In the genomic region with DNA sequence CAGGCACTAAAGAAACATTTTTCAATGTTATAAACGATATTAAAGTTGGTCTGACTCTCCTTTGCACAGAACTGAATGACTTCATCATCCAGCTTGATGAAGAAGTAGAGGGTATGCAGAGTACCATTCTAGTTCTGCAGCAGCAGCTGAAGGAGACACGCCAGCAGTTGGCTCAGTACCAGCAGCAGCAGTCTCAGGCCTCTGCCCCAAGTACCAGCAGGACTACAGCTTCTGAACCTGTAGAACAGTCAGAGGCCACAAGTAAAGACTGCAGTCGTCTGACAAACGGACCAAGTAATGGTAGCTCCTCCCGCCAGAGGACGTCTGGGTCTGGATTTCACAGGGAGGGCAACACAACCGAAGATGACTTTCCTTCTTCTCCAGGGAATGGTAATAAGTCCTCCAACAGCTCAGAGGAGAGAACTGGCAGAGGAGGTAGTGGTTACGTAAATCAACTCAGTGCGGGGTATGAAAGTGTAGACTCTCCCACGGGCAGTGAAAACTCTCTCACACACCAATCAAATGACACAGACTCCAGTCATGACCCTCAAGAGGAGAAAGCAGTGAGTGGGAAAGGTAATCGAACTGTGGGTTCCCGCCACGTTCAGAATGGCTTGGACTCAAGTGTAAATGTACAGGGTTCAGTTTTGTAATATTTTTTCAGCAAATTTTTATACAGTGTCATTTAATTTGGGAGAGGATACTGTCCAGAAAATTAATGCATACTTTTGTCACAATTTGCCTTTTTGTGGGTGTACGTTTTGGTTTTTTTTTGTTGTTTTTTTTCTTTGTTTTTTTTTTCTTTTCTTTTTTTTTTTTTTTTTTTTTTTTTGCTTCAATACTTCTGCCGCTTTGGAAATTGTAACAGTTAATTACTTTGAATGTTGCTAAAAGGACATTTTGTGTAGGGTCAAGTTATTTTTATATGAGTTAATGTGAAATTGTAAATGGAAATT, we compare ENCODE assay signal across 13 cellular contexts. TPM values are rescaled to one million over a fixed set of nuclear protein-coding genes. Genes with fewer than 3 reads are reported as not detected.
DNase-seq lines count a peak whose midpoint lies in the region; ATAC-seq and TF ChIP-seq lines count a peak whose summit lies in the region.
"Had no signal": no experiment of that assay in that cellular context is flagged by ENCODE, and none has a peak within 500 bp of the region (broad histone marks: within the 10 kb centered on the region; RNA-seq: fewer than 3 reads in every experiment).

No MANE protein-coding gene starts in this region.

- TF ChIP-seq EP300 in gastroesophageal sphincter (IDR thresholded peaks at IDR 0.05), result no peak

- H3K9me3 ChIP-seq in gastroesophageal sphincter, result no peaks in the 10 kb centered on the region
- H3K9me3 ChIP-seq: lower lobe of right lung, transverse colon had no signal

- TF ChIP-seq CTCF in VCaP (conservative IDR thresholded peaks at IDR 0.05) (no peak), gastroesophageal sphincter (IDR thresholded peaks at IDR 0.05) (no peak)

- no peaks in the 10 kb centered on the region for H3K27me3 ChIP-seq in gastroesophageal sphincter
- H3K27me3 ChIP-seq: transverse colon had no signal

- no peak for ATAC-seq in activated T-cell treated with anti-CD3 and anti-CD28 coated beads, Interleukin-2, amount 50 U/mL, for 72 hours (replicated peaks in 1 of 2)
- no peak for ATAC-seq in activated T-cell treated with anti-CD3 and anti-CD28 coated beads, Interleukin-2, amount 50 U/mL, for 4 hours
- peak; percentile 31 for ATAC-seq in gastroesophageal sphincter
- ATAC-seq in stimulated activated effector memory CD8-positive, alpha-beta T cell treated with anti-CD3 and anti-CD28 coated beads, Interleukin-12 subunit alpha, Interleukin-12 subunit beta, amount 100 ng/mL, for 72 hours, result no peak
- no peak for ATAC-seq in GM18858 (IDR thresholded peaks at IDR 0.05; ENCODE audit: unreplicated experiment)

- H3K4me3 ChIP-seq in gastroesophageal sphincter, result no peak overlapping the region
- H3K4me3 ChIP-seq: lower lobe of right lung, transverse colon had no signal

- no peak for DNase-seq in activated T-cell treated with anti-CD3 and anti-CD28 coated beads, Interleukin-2, amount 50 U/mL, for 72 hours
- no peak for DNase-seq in activated T-cell treated with anti-CD3 and anti-CD28 coated beads, Interleukin-2, amount 50 U/mL, for 4 hours
- no peak for DNase-seq in stimulated activated effector memory CD8-positive, alpha-beta T cell treated with anti-CD3 and anti-CD28 coated beads, Interleukin-12 subunit alpha, Interleukin-12 subunit beta, amount 100 ng/mL, for 72 hours (ENCODE audit: low spot score in 2 of 2)
- no peak for DNase-seq in activated gamma-delta T cell (lab: John Stamatoyannopoulos, UW)
- no peak for DNase-seq in NCI-H2171 (lab: John Stamatoyannopoulos, UW)
- DNase-seq: HCEC 1CT, lower lobe of right lung, transverse colon had no signal

- H3K4me1 Mint-ChIP-seq in activated T-cell treated with anti-CD3 and anti-CD28 coated beads, Interleukin-2, amount 50 U/mL, for 72 hours (ENCODE audit: low read depth), result peaks cover 33% of the 10 kb centered on the region
- H3K4me1 Mint-ChIP-seq in activated T-cell treated with anti-CD3 and anti-CD28 coated beads, Interleukin-2, amount 50 U/mL, for 4 hours (ENCODE audit: low read depth), result peaks cover 10% of the 10 kb centered on the region
- peaks cover 11% of the 10 kb centered on the region for H3K4me1 Mint-ChIP-seq in stimulated activated effector memory CD8-positive, alpha-beta T cell treated with anti-CD3 and anti-CD28 coated beads, Interleukin-12 subunit alpha, Interleukin-12 subunit beta, amount 100 ng/mL, for 72 hours

- no peaks in the 10 kb centered on the region for H3K9me3 Mint-ChIP-seq in activated T-cell treated with anti-CD3 and anti-CD28 coated beads, Interleukin-2, amount 50 U/mL, for 72 hours
- no peaks in the 10 kb centered on the region for H3K9me3 Mint-ChIP-seq in activated T-cell treated with anti-CD3 and anti-CD28 coated beads, Interleukin-2, amount 50 U/mL, for 4 hours
- H3K9me3 Mint-ChIP-seq in stimulated activated effector memory CD8-positive, alpha-beta T cell treated with anti-CD3 and anti-CD28 coated beads, Interleukin-12 subunit alpha, Interleukin-12 subunit beta, amount 100 ng/mL, for 72 hours, result no peaks in the 10 kb centered on the region

- H3K36me3 ChIP-seq in gastroesophageal sphincter, result peaks cover 0 to 76% of the 10 kb centered on the region in 2 donors

- H3K4me3 Mint-ChIP-seq in activated T-cell treated with anti-CD3 and anti-CD28 coated beads, Interleukin-2, amount 50 U/mL, for 72 hours, result no peak overlapping the region
- H3K4me3 Mint-ChIP-seq in activated T-cell treated with anti-CD3 and anti-CD28 coated beads, Interleukin-2, amount 50 U/mL, for 4 hours, result no peak overlapping the region
- no peak overlapping the region for H3K4me3 Mint-ChIP-seq in stimulated activated effector memory CD8-positive, alpha-beta T cell treated with anti-CD3 and anti-CD28 coated beads, Interleukin-12 subunit alpha, Interleukin-12 subunit beta, amount 100 ng/mL, for 72 hours

- no peaks in the 10 kb centered on the region for H3K27me3 Mint-ChIP-seq in activated T-cell treated with anti-CD3 and anti-CD28 coated beads, Interleukin-2, amount 50 U/mL, for 72 hours (ENCODE audit: low read depth)
- no peaks in the 10 kb centered on the region for H3K27me3 Mint-ChIP-seq in activated T-cell treated with anti-CD3 and anti-CD28 coated beads, Interleukin-2, amount 50 U/mL, for 4 hours (ENCODE audit: low read depth)

- H3K36me3 Mint-ChIP-seq in activated T-cell treated with anti-CD3 and anti-CD28 coated beads, Interleukin-2, amount 50 U/mL, for 72 hours (ENCODE audit: insufficient read depth in 2 of 2), result peaks cover 5 to 38% of the 10 kb centered on the region in 2 donors
- peaks cover 39% of the 10 kb centered on the region for H3K36me3 Mint-ChIP-seq in activated T-cell treated with anti-CD3 and anti-CD28 coated beads, Interleukin-2, amount 50 U/mL, for 4 hours (ENCODE audit: insufficient read depth)
- peaks cover 97% of the 10 kb centered on the region for H3K36me3 Mint-ChIP-seq in stimulated activated effector memory CD8-positive, alpha-beta T cell treated with anti-CD3 and anti-CD28 coated beads, Interleukin-12 subunit alpha, Interleukin-12 subunit beta, amount 100 ng/mL, for 72 hours

- no peak for TF ChIP-seq POLR2A in gastroesophageal sphincter (IDR thresholded peaks at IDR 0.05)

- WGBS in gastroesophageal sphincter (ENCODE audit: low coverage in 1 of 2), 2 donors, result 60 to 65% methylated on average over 8 to 11 of the region's 15 CpGs

- H3K27ac ChIP-seq in VCaP, result peak overlapping the region; percentile 79
- peak overlapping the region in 3 of 4 donors; percentile 5 to 45 (median 33) for H3K27ac ChIP-seq in gastroesophageal sphincter
- H3K27ac ChIP-seq: lower lobe of right lung, transverse colon had no signal

- H3K4me1 ChIP-seq in gastroesophageal sphincter, result peaks cover 0 to 37% (median 0%) of the 10 kb centered on the region in 3 donors
- H3K4me1 ChIP-seq: lower lobe of right lung had no signal

- H3K27ac Mint-ChIP-seq in activated T-cell treated with anti-CD3 and anti-CD28 coated beads, Interleukin-2, amount 50 U/mL, for 72 hours, result peak overlapping the region; percentile 70
- H3K27ac Mint-ChIP-seq in stimulated activated effector memory CD8-positive, alpha-beta T cell treated with anti-CD3 and anti-CD28 coated beads, Interleukin-12 subunit alpha, Interleukin-12 subunit beta, amount 100 ng/mL, for 72 hours, result peak overlapping the region; percentile 54

RNA-seq across cellular contexts. Expression of gene ACAT2, which starts 6.6 kb away (rescaled TPM):
- total RNA-seq in activated T-cell treated with anti-CD3 and anti-CD28 coated beads, Interleukin-2, amount 50 U/mL, for 72 hours, result 10 to 100 TPM; 44.3 to 53.1 TPM
- 10 to 100 TPM; 37.2 to 49.0 (median 44.1) TPM for total RNA-seq in activated T-cell treated with anti-CD3 and anti-CD28 coated beads, Interleukin-2, amount 50 U/mL, for 4 hours
- 10 to 100 TPM in 2 of 4 donors, 1 to 10 TPM in 2; 3.1 to 11.7 (median 9.1) TPM for total RNA-seq in gastroesophageal sphincter

RNA-seq across cellular contexts. Expression of gene WTAP, which starts 27.9 kb away (rescaled TPM):
- 100 to 1,000 TPM; 108 to 109 TPM for total RNA-seq in activated T-cell treated with anti-CD3 and anti-CD28 coated beads, Interleukin-2, amount 50 U/mL, for 72 hours
- 100 to 1,000 TPM; 103 to 108 (median 104) TPM for total RNA-seq in activated T-cell treated with anti-CD3 and anti-CD28 coated beads, Interleukin-2, amount 50 U/mL, for 4 hours
- total RNA-seq in gastroesophageal sphincter, result 100 to 1,000 TPM in 1 of 4 donors, 10 to 100 TPM in 3; 52.1 to 123 (median 79.9) TPM

RNA-seq across cellular contexts. Expression of gene TCP1, which starts 34.2 kb away (rescaled TPM):
- 100 to 1,000 TPM; 267 to 291 TPM for total RNA-seq in activated T-cell treated with anti-CD3 and anti-CD28 coated beads, Interleukin-2, amount 50 U/mL, for 72 hours
- total RNA-seq in activated T-cell treated with anti-CD3 and anti-CD28 coated beads, Interleukin-2, amount 50 U/mL, for 4 hours, result 100 to 1,000 TPM; 623 to 691 (median 686) TPM
- 100 to 1,000 TPM; 129 to 147 (median 138) TPM for total RNA-seq in gastroesophageal sphincter

RNA-seq across cellular contexts. Expression of gene MRPL18, which starts 35.0 kb away (rescaled TPM):
- 10 to 100 TPM; 58.5 to 60.5 TPM for total RNA-seq in activated T-cell treated with anti-CD3 and anti-CD28 coated beads, Interleukin-2, amount 50 U/mL, for 72 hours
- total RNA-seq in activated T-cell treated with anti-CD3 and anti-CD28 coated beads, Interleukin-2, amount 50 U/mL, for 4 hours, result 100 to 1,000 TPM in 2 of 3 donors, 10 to 100 TPM in 1; 99.8 to 111 (median 101) TPM
- 100 to 1,000 TPM in 1 of 4 donors, 10 to 100 TPM in 3; 58.0 to 107 (median 66.3) TPM for total RNA-seq in gastroesophageal sphincter

RNA-seq across cellular contexts. Expression of gene PNLDC1, which starts 44.8 kb away (rescaled TPM):
- under 1 TPM; 0.37 to 0.62 TPM for total RNA-seq in activated T-cell treated with anti-CD3 and anti-CD28 coated beads, Interleukin-2, amount 50 U/mL, for 72 hours
- total RNA-seq in activated T-cell treated with anti-CD3 and anti-CD28 coated beads, Interleukin-2, amount 50 U/mL, for 4 hours, result 1 to 10 TPM in 1 of 3 donors, under 1 TPM in 2; 0.14 to 2.0 (median 0.30) TPM
- under 1 TPM in 1 of 4 donors, not detected in 3; 0.47 TPM for total RNA-seq in gastroesophageal sphincter
- total RNA-seq: glomerular endothelial cell, RPMI7951 had no signal
